Comparison of ENCODE assay signal across 14 cellular contexts in the genomic region with DNA sequence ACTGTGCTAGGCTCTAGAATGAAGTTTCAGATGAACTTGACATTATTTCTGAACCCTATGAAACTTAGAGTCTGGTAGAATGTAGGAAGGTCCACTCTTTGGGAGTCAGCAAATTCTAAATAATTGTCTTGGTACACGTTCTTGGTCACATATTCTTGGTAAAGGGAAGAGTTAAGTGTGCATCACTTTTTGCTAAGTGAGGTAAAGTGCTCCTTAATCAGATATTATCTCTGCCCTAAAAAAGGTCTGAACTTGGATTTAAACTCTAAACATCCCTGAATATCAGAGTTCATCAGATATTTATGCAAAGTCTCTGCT. TPM values are rescaled to one million over a fixed set of nuclear protein-coding genes. Genes with fewer than 3 reads are reported as not detected.
DNase-seq lines count a peak whose midpoint lies in the region; ATAC-seq, FAIRE-seq and TF ChIP-seq lines count a peak whose summit lies in the region.
"Had no signal": no experiment of that assay in that cellular context is flagged by ENCODE, and none has a peak within 500 bp of the region (broad histone marks: within the 10 kb centered on the region; RNA-seq: fewer than 3 reads in every experiment).

No MANE protein-coding gene starts in this region.

- H3K9me2 ChIP-seq in OCI-LY1 (ENCODE audit: low read depth, low read length): no peaks in the 10 kb centered on the region

- H3K4me3 ChIP-seq in CD8-positive, alpha-beta T cell (ENCODE audit: low read depth, low read length): no peak overlapping the region
- H3K4me3 ChIP-seq in OCI-LY1 (ENCODE audit: low read depth, low read length, poor library complexity, severe bottlenecking) (peak overlapping the region; percentile 30), endothelial cell of umbilical vein (replicated peaks in 1 of 3; ENCODE audit: insufficient read depth in 1 of 3, low read depth in 1 of 3, low read length in 3 of 3) (no peak overlapping the region), BE2C (ENCODE audit: low read depth, low read length) (no peak overlapping the region)
- H3K4me3 ChIP-seq: left lung, Peyer's patch, thyroid gland had no signal

- peaks cover 57% of the 10 kb centered on the region for H3K4me1 Mint-ChIP-seq in CD8-positive, alpha-beta T cell (ENCODE audit: low read depth)

- dilution Hi-C loops in endothelial cell of umbilical vein (cut with MboI; ENCODE audit: extremely low pct_ligation_motif_present, low sequenced_read_pairs): no loop called here

- H4K20me1 ChIP-seq in OCI-LY1 (ENCODE audit: insufficient read depth, low read length) (no peaks in the 10 kb centered on the region), endothelial cell of umbilical vein (replicated peaks; ENCODE audit: control insufficient read depth, extremely low read depth, insufficient read depth, low read length) (no peaks in the 10 kb centered on the region)

- H3K79me2 ChIP-seq in OCI-LY1 (ENCODE audit: insufficient read depth, low read length) (no peaks in the 10 kb centered on the region), endothelial cell of umbilical vein (ENCODE audit: control insufficient read depth, insufficient read depth, low read length) (peaks cover 10% of the 10 kb centered on the region)

- TF ChIP-seq POLR2A in endothelial cell of umbilical vein (IDR thresholded peaks at IDR 0.05; ENCODE audit: low read depth, low read length): no peak

- no peak for DNase-seq in CD8-positive, alpha-beta T cell
- DNase-seq in endothelial cell of umbilical vein (ENCODE audit: low read depth, low spot score) (no peak), HuH-7 (ENCODE audit: low spot score) (no peak), HUDEP-2 (lab: John Stamatoyannopoulos, UW; ENCODE audit: unreplicated experiment in 76 of 76) (no peak), BE2C (no peak)
- DNase-seq: activated T-cell treated with anti-CD3 and anti-CD28 coated beads, Interleukin-2, amount 50 U/mL, for 4 hours; left lung; NCI-H2171; Peyer's patch; thyroid gland had no signal

- H3K27ac ChIP-seq in CD8-positive, alpha-beta T cell (ENCODE audit: low read depth, low read length): no peak overlapping the region
- H3K27ac ChIP-seq in OCI-LY1 (ENCODE audit: low read depth, low read length, poor library complexity, severe bottlenecking) (peak overlapping the region; percentile 48), endothelial cell of umbilical vein (ENCODE audit: insufficient read depth, low read depth, low read length) (peak overlapping the region; percentile 10)
- H3K27ac ChIP-seq: left lung, Peyer's patch, thyroid gland had no signal

- no peaks in the 10 kb centered on the region for H3F3A ChIP-seq in OCI-LY1 (ENCODE audit: insufficient read depth, low read length)

- H3K36me3 ChIP-seq in CD8-positive, alpha-beta T cell (ENCODE audit: insufficient read depth, low read length): peaks cover 44% of the 10 kb centered on the region
- H3K36me3 ChIP-seq in OCI-LY1 (ENCODE audit: insufficient read depth, low read length) (peaks cover 75% of the 10 kb centered on the region), endothelial cell of umbilical vein (ENCODE audit: control insufficient read depth in 2 of 2, extremely low read depth in 1 of 2, insufficient read depth in 2 of 2, low read length in 2 of 2) (peaks cover 7 to 22% of the 10 kb centered on the region in 2 experiments), BE2C (peaks cover 9% of the 10 kb centered on the region; the same call in 1 of the 2 replicates)

- TF ChIP-seq CTCF in CD8-positive, alpha-beta T cell (IDR thresholded peaks at IDR 0.05): no peak
- TF ChIP-seq CTCF in OCI-LY1 (IDR thresholded peaks at IDR 0.05; ENCODE audit: low read length): no peak
- TF ChIP-seq CTCF in endothelial cell of umbilical vein (IDR thresholded peaks at IDR 0.05; ENCODE audit: extremely low read depth in 1 of 2, insufficient read depth in 1 of 2, low read depth in 1 of 2, low read length in 2 of 2): no peak
- TF ChIP-seq CTCF in BE2C (IDR thresholded peaks at IDR 0.05; ENCODE audit: low read depth, low read length): no peak

- no peaks in the 10 kb centered on the region for H3K9me3 ChIP-seq in CD8-positive, alpha-beta T cell (ENCODE audit: low read length)
- H3K9me3 ChIP-seq in OCI-LY1 (ENCODE audit: low read length) (no peaks in the 10 kb centered on the region), endothelial cell of umbilical vein (replicated peaks; ENCODE audit: control insufficient read depth, insufficient read depth, low read length) (no peaks in the 10 kb centered on the region), BE2C (no peaks in the 10 kb centered on the region)
- H3K9me3 ChIP-seq: left lung, Peyer's patch, thyroid gland had no signal

- no peaks in the 10 kb centered on the region for H3K27me3 Mint-ChIP-seq in CD8-positive, alpha-beta T cell (ENCODE audit: low read depth)

- peaks cover 92% of the 10 kb centered on the region for H3K36me3 Mint-ChIP-seq in CD8-positive, alpha-beta T cell

- H3K9me3 Mint-ChIP-seq in CD8-positive, alpha-beta T cell: no peaks in the 10 kb centered on the region
- H3K9me3 Mint-ChIP-seq: activated T-cell treated with anti-CD3 and anti-CD28 coated beads, Interleukin-2, amount 50 U/mL, for 4 hours had no signal

- CTCF ChIA-PET in CD8-positive, alpha-beta T cell (lab: Charles Lee): interaction anchor here (1.2 kb wide), 1 partner anchor 20 kb away, joined by 3 read pairs; no protein-coding TSS in a partner anchor
- CTCF ChIA-PET in endothelial cell of umbilical vein (lab: Charles Lee): no interaction called here

- H3K9ac ChIP-seq in OCI-LY1 (ENCODE audit: low read length) (peak overlapping the region; percentile 38), endothelial cell of umbilical vein (replicated peaks; ENCODE audit: extremely low read depth, insufficient read depth, low read length) (no peak overlapping the region)

- peak overlapping the region; percentile 23; the same call in 1 of the 2 replicates for H2AFZ ChIP-seq in OCI-LY1 (ENCODE audit: low read length)
- no peak overlapping the region for H2AFZ ChIP-seq in endothelial cell of umbilical vein (ENCODE audit: low read depth, low read length)

- no peak for FAIRE-seq in endothelial cell of umbilical vein (lab: Jason Lieb, UNC)
- FAIRE-seq: D721Med had no signal

- H3K27ac Mint-ChIP-seq in CD8-positive, alpha-beta T cell: peak overlapping the region; percentile 52

- peak overlapping the region; percentile 60 for H3K4me2 ChIP-seq in OCI-LY1 (ENCODE audit: low read length)
- H3K4me2 ChIP-seq in endothelial cell of umbilical vein (ENCODE audit: insufficient read depth, low read length): peak overlapping the region; percentile 25

- H3K9me1 ChIP-seq in endothelial cell of umbilical vein (replicated peaks; ENCODE audit: control insufficient read depth, extremely low read depth, insufficient read depth, low read length): no peaks in the 10 kb centered on the region

- no peaks in the 10 kb centered on the region for H3K27me3 ChIP-seq in CD8-positive, alpha-beta T cell (ENCODE audit: insufficient read depth, low read length)
- no peaks in the 10 kb centered on the region for H3K27me3 ChIP-seq in OCI-LY1 (ENCODE audit: insufficient read depth, low read length)
- no peaks in the 10 kb centered on the region for H3K27me3 ChIP-seq in endothelial cell of umbilical vein (ENCODE audit: control insufficient read depth in 2 of 2, insufficient read depth in 2 of 2, low read length in 2 of 2)
- no peaks in the 10 kb centered on the region; the same call in 1 of the 2 replicates for H3K27me3 ChIP-seq in BE2C
- H3K27me3 ChIP-seq: left lung, Peyer's patch, thyroid gland had no signal

- intact Hi-C loops in CD8-positive, alpha-beta T cell (cut with DNase I, micrococcal nuclease): no loop called here
- intact Hi-C loops in endothelial cell of umbilical vein (cut with micrococcal nuclease): loop anchor here (2.0 kb wide), 1 partner anchor 69 kb away; a partner anchor contains a TSS

- H3K4me3 Mint-ChIP-seq in CD8-positive, alpha-beta T cell: peak overlapping the region; percentile 13
- H3K4me3 Mint-ChIP-seq: activated T-cell treated with anti-CD3 and anti-CD28 coated beads, Interleukin-2, amount 50 U/mL, for 4 hours had no signal

- H3K4me1 ChIP-seq in CD8-positive, alpha-beta T cell (ENCODE audit: insufficient read depth, low read length): peaks cover 19% of the 10 kb centered on the region
- H3K4me1 ChIP-seq in OCI-LY1 (ENCODE audit: insufficient read depth, low read length, severe bottlenecking) (peaks cover 19% of the 10 kb centered on the region), endothelial cell of umbilical vein (ENCODE audit: control insufficient read depth, extremely low read depth, insufficient read depth, low read length) (peaks cover 19% of the 10 kb centered on the region), BE2C (no peaks in the 10 kb centered on the region)
- H3K4me1 ChIP-seq: left lung, Peyer's patch, thyroid gland had no signal

- POLR2A ChIA-PET in CD8-positive, alpha-beta T cell (lab: Charles Lee): no interaction called here
- POLR2A ChIA-PET in endothelial cell of umbilical vein (lab: Charles Lee): no interaction called here

- BruUV-seq in endothelial cell of umbilical vein (replicated peaks; lab: Mats Ljungman, UMichigan): no TSS peak

- ATAC-seq in CD8-positive, alpha-beta T cell: no peak
- ATAC-seq in GM18907 (IDR thresholded peaks at IDR 0.05; ENCODE audit: unreplicated experiment): peak; percentile 13
- no peak for ATAC-seq in GM21576 (IDR thresholded peaks at IDR 0.05; ENCODE audit: unreplicated experiment)
- ATAC-seq: left lung had no signal

TF ChIP-seq in endothelial cell of umbilical vein, 7 proteins besides CTCF, POLR2A, EP300 and RAD21 (continues in another document):
- TF ChIP-seq, protein P1, sequence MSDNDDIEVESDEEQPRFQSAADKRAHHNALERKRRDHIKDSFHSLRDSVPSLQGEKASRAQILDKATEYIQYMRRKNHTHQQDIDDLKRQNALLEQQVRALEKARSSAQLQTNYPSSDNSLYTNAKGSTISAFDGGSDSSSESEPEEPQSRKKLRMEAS (IDR thresholded peaks at IDR 0.05; ENCODE audit: insufficient read depth, insufficient read length): no peak
- TF ChIP-seq MYC (IDR thresholded peaks at IDR 0.05; ENCODE audit: low read depth, low read length): no peak
- no peak for TF ChIP-seq EZH2 (IDR thresholded peaks at IDR 0.05; ENCODE audit: borderline replicate concordance, low read depth, low read length, severe bottlenecking)
- TF ChIP-seq GATA2 (IDR thresholded peaks at IDR 0.05; ENCODE audit: insufficient read depth, insufficient read length, low read depth, low read length): no peak
- no peak for TF ChIP-seq POLR2AphosphoS5 (IDR thresholded peaks at IDR 0.05; ENCODE audit: insufficient read depth, low read depth, low read length)

RNA-seq across cellular contexts. Expression of a gene that starts 7.2 kb away (rescaled TPM):
- total RNA-seq in CD8-positive, alpha-beta T cell: 10 to 100 TPM; 70.6 to 72.1 TPM
- total RNA-seq in endothelial cell of umbilical vein: 99.0 and 123 TPM in 2 replicates
- 119 and 136 TPM in 2 replicates for polyA plus RNA-seq in endothelial cell of umbilical vein
- 181 and 189 TPM in 2 replicates for polyA plus RNA-seq in endothelial cell of umbilical vein (2011; cell fraction: cytosol; rRNA removed)
- polyA plus RNA-seq in endothelial cell of umbilical vein (2011; cell fraction: nucleus; rRNA removed): 56.0 and 76.0 TPM in 2 replicates
- 118 and 161 TPM in 2 replicates for polyA plus RNA-seq in endothelial cell of umbilical vein (2012)
- 97.1 and 100 TPM in 2 replicates for polyA minus RNA-seq in endothelial cell of umbilical vein
- 8.6 TPM for polyA minus RNA-seq in endothelial cell of umbilical vein (2011; cell fraction: cytosol; rRNA and poly(A)+ RNA removed)
- 12.2 and 36.5 TPM in 2 replicates for polyA minus RNA-seq in endothelial cell of umbilical vein (2011; cell fraction: nucleus; rRNA and poly(A)+ RNA removed)
- 50.2 TPM for polyA plus RNA-seq in BE2C (2012; ENCODE audit: insufficient read depth, insufficient read length, low read depth)
